Comparison of ENCODE assay signal across 8 cellular contexts in the genomic region with DNA sequence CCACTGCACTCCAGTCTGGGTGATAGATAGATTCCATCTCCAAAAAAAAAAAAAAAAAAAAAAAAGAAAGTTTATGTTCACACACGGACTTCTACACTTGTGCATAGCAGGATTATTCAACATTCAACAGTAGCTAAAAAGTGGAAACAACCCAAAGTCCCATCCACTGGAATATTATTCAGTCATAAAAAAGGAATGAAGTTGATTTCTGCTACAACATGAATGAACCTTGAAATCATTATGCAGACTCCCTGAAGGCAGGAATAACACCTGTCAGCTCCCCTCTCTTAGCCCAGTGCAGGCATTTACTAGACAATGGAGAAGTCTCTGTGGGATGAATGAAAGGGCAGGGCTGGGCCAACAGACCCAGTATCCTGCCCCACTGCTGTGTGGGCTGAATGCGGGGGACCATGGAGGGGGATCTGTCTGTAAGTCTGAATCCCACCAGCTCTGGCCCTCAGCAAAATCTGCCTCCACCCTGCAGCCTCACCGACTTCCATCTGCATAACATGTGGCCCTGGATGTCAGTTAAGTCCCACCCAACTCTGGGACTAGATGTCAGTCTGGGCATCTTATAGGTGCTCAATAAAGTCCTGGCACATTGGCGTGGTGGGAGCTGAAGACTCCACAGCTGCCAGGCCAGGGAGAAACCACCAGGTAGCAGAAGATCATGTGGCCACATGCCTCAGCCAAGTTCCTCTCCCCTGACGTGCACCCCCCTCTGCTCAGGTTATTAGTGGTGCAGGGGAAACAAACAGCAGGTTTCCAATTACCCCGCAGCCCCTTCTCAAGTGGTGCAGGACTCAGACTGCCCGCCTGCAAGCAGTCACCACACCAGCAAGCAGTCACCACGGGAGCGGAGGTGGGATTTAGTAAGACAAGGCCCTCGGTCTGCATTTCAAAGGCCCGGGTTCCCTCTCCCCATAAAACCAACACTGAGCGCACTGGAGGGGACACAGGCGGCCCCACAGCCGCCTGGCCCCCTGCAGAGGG.
DNase-seq lines count a peak whose midpoint lies in the region; ATAC-seq lines count a peak whose summit lies in the region.

No MANE protein-coding gene starts in this region.

- no peaks in the 10 kb centered on the region for H3K9me3 ChIP-seq in KOPT-K1 (ENCODE audit: insufficient read depth, low read length, poor library complexity, severe bottlenecking)
- H3K9me3 ChIP-seq in iPS-15b (ENCODE audit: control insufficient read depth, insufficient read depth, low read length), result no peaks in the 10 kb centered on the region

- peaks cover 43% of the 10 kb centered on the region for H3K4me1 Mint-ChIP-seq in T-helper 2 cell treated with Interferon-gamma antibody and Interleukin-4, amounts not matched to agents 5 μg/mL and 100 μg/mL, for 36 hours (ENCODE audit: low read depth)
- H3K4me1 Mint-ChIP-seq in stimulated activated effector memory CD8-positive, alpha-beta T cell treated with anti-CD3 and anti-CD28 coated beads, Interleukin-12 subunit alpha, Interleukin-12 subunit beta, amount 100 ng/mL, for 72 hours, result peaks cover 49% of the 10 kb centered on the region

- H3K4me1 ChIP-seq in iPS-15b (ENCODE audit: control insufficient read depth, insufficient read depth, low read length), result peaks cover 34% of the 10 kb centered on the region

- no peak for DNase-seq in T-helper 2 cell treated with Interferon-gamma antibody and Interleukin-4, amounts not matched to agents 5 μg/mL and 100 μg/mL, for 36 hours (ENCODE audit: low spot score)
- DNase-seq in stimulated activated effector memory CD8-positive, alpha-beta T cell treated with anti-CD3 and anti-CD28 coated beads, Interleukin-12 subunit alpha, Interleukin-12 subunit beta, amount 100 ng/mL, for 72 hours (ENCODE audit: low spot score in 2 of 2), result no peak
- DNase-seq in AG20443 (ENCODE audit: low spot score), result no peak
- DNase-seq in stimulated activated CD4-positive, alpha-beta T cell treated with anti-CD3 and anti-CD28 coated beads, Interleukin-2, amount 100 ng/mL, for 48 hours, result no peak

- H3K9me3 Mint-ChIP-seq in T-helper 2 cell treated with Interferon-gamma antibody and Interleukin-4, amounts not matched to agents 5 μg/mL and 100 μg/mL, for 36 hours, result no peaks in the 10 kb centered on the region
- no peaks in the 10 kb centered on the region for H3K9me3 Mint-ChIP-seq in stimulated activated effector memory CD8-positive, alpha-beta T cell treated with anti-CD3 and anti-CD28 coated beads, Interleukin-12 subunit alpha, Interleukin-12 subunit beta, amount 100 ng/mL, for 72 hours

- ATAC-seq in stimulated activated effector memory CD8-positive, alpha-beta T cell treated with anti-CD3 and anti-CD28 coated beads, Interleukin-12 subunit alpha, Interleukin-12 subunit beta, amount 100 ng/mL, for 72 hours, result no peak
- ATAC-seq in GM18867 (IDR thresholded peaks at IDR 0.05; ENCODE audit: unreplicated experiment) (no peak), HG03432 (IDR thresholded peaks at IDR 0.05; ENCODE audit: unreplicated experiment) (no peak)

- H3K9ac ChIP-seq in iPS-15b (ENCODE audit: low read depth, low read length), result peak overlapping the region; percentile 37

- H3K36me3 ChIP-seq in KOPT-K1 (ENCODE audit: insufficient read depth, low read length), result peaks cover 12% of the 10 kb centered on the region
- H3K36me3 ChIP-seq in iPS-15b (ENCODE audit: control insufficient read depth, insufficient read depth, low read length), result no peaks in the 10 kb centered on the region

- peak overlapping the region; percentile 87 for H3K4me3 ChIP-seq in iPS-15b (ENCODE audit: low read depth, low read length)

- H3K36me3 Mint-ChIP-seq in T-helper 2 cell treated with Interferon-gamma antibody and Interleukin-4, amounts not matched to agents 5 μg/mL and 100 μg/mL, for 36 hours (ENCODE audit: low read depth), result peaks cover 23% of the 10 kb centered on the region
- peaks cover 42% of the 10 kb centered on the region for H3K36me3 Mint-ChIP-seq in stimulated activated effector memory CD8-positive, alpha-beta T cell treated with anti-CD3 and anti-CD28 coated beads, Interleukin-12 subunit alpha, Interleukin-12 subunit beta, amount 100 ng/mL, for 72 hours

- H3K4me3 Mint-ChIP-seq in T-helper 2 cell treated with Interferon-gamma antibody and Interleukin-4, amounts not matched to agents 5 μg/mL and 100 μg/mL, for 36 hours, result peak overlapping the region; percentile 42
- H3K4me3 Mint-ChIP-seq in stimulated activated effector memory CD8-positive, alpha-beta T cell treated with anti-CD3 and anti-CD28 coated beads, Interleukin-12 subunit alpha, Interleukin-12 subunit beta, amount 100 ng/mL, for 72 hours, result peak overlapping the region; percentile 85

- peak overlapping the region; percentile 99 for H3K27ac ChIP-seq in KOPT-K1 (ENCODE audit: low read depth, low read length, poor library complexity, severe bottlenecking)

- H3K27me3 Mint-ChIP-seq in T-helper 2 cell treated with Interferon-gamma antibody and Interleukin-4, amounts not matched to agents 5 μg/mL and 100 μg/mL, for 36 hours (ENCODE audit: low read depth), result no peaks in the 10 kb centered on the region

- H3K27ac Mint-ChIP-seq in T-helper 2 cell treated with Interferon-gamma antibody and Interleukin-4, amounts not matched to agents 5 μg/mL and 100 μg/mL, for 36 hours, result peak overlapping the region; percentile 73
- no peak overlapping the region for H3K27ac Mint-ChIP-seq in stimulated activated effector memory CD8-positive, alpha-beta T cell treated with anti-CD3 and anti-CD28 coated beads, Interleukin-12 subunit alpha, Interleukin-12 subunit beta, amount 100 ng/mL, for 72 hours

- no peaks in the 10 kb centered on the region for H3K27me3 ChIP-seq in iPS-15b (ENCODE audit: control insufficient read depth, insufficient read depth, low read length)
